Comparison of ENCODE assay signal across 19 cellular contexts in genomic region chr1:218573871-218574270, GRCh38.
A peak's percentile ranks its signal among the peaks of the same experiment; 100 is the strongest.
DNase-seq lines count a peak whose midpoint lies in the region; ATAC-seq and TF ChIP-seq lines count a peak whose summit lies in the region.
"Had no signal": no experiment of that assay in that cellular context is flagged by ENCODE, and none has a peak within 500 bp of the region (broad histone marks: within the 10 kb centered on the region; RNA-seq: fewer than 3 reads in every experiment).

No MANE protein-coding gene starts in this region.

- no peak for TF ChIP-seq CTCF in fibroblast of villous mesenchyme (IDR thresholded peaks at IDR 0.05; ENCODE audit: insufficient read depth, low read depth, low read length)

- DNase-seq in EH (ENCODE audit: low read depth), result peak; percentile 11
- DNase-seq in RPMI7951 (ENCODE audit: low read depth), result peak; percentile 25
- peak; percentile 32 for DNase-seq in fibroblast of villous mesenchyme (ENCODE audit: low read depth)
- no peak for DNase-seq in sciatic nerve (ENCODE audit: low spot score)
- DNase-seq in NCI-H1930 (lab: John Stamatoyannopoulos, UW), result no peak
- DNase-seq in activated CD8-positive, alpha-beta memory T cell treated with anti-CD3 and anti-CD28 coated beads for 24 hours, result no peak
- no peak for DNase-seq in kidney glomerular epithelial cell (lab: John Stamatoyannopoulos, UW)
- DNase-seq: DMS53, GOT3, IMR-90, NCI-H1105 treated with DMSO at 0.1 percent for 48 hours, NCI-H2081 treated with DMSO at 0.1 percent for 48 hours, NCI-H2171 treated with DMSO at 0.1 percent for 48 hours, NCI-H524 treated with DMSO at 0.1 percent for 48 hours, OCI-M1, RPMI8226, SHP77 treated with DMSO at 0.1 percent for 48 hours had no signal

- intact Hi-C loops in sciatic nerve (cut with DNase I), result no loop called here

- no peak overlapping the region for H3K4me3 ChIP-seq in fibroblast of villous mesenchyme (ENCODE audit: low read depth, low read length)
- H3K4me3 ChIP-seq: A549 had no signal

- peak; percentile 46 for ATAC-seq in sciatic nerve
- ATAC-seq: A549, SK-N-SH treated with all-trans-retinoic acid at 6 μM for 48 hours had no signal

Comparison
In these comparisons a context has a peak if more than half of its experiments do, and no peak if none do; other contexts are left out.
1. DNase-seq: peak in EH (single experiment), RPMI7951 (single experiment) and fibroblast of villous mesenchyme (single experiment); none in sciatic nerve (single experiment), NCI-H1930 (0 of 2), activated CD8-positive, alpha-beta memory T cell treated with anti-CD3 and anti-CD28 coated beads for 24 hours (single experiment) and kidney glomerular epithelial cell (single experiment).